8 cellular contexts compared by ENCODE assay signal in the genomic region with DNA sequence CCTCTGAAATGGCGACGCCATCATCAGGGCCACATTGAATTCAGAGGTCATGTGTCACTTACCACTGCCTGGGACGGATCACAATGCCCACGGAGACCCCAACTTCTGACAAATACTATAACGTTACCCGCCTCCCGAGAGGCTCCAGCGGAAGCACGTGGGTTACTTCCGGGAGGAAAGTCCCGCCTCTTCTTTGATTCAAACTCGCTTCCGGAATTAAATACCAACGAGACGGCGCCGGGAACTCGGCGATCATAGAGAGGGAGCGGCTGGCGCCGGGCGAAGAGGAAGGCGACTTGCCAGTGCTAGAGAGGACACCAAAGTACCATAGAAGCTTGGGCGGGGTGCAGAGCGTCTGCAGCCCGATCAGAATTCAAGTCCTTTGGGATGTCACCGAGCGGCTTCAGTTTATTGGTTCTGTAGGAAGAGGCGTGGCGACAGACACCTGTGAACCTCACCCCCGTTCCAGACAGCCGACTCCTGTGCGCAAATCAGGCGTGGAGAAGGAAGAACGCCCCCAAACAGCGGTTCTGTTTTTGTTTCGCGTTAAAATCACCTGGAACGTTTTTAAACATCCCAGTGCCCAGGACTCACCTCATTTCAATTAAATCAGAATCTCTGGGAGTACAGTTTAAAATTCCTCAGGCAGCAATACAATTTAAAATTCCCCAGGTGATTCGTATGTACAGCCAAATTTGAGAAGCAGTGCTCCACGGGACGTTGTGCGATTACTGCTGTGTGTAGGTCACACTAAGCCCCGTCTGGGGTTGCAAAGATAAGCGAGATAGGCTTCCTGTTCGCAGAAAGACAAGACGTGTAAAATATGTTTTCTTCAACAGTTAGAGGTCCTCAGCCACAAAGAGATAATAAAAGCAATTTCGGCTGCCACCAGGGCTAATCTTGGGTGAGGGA. TPM values are rescaled to one million over a fixed set of nuclear protein-coding genes. Genes with fewer than 3 reads are reported as not detected.
A peak's percentile ranks its signal among the peaks of the same experiment; 100 is the strongest.
DNase-seq lines count a peak whose midpoint lies in the region; ATAC-seq and TF ChIP-seq lines count a peak whose summit lies in the region.

A gene with protein sequence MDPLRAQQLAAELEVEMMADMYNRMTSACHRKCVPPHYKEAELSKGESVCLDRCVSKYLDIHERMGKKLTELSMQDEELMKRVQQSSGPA (minus strand): TSS at position 159 of the 912 bp plus-strand sequence. CDS start 565 bp downstream, outside the sequence.

- peaks cover 8% of the 10 kb centered on the region for H3K4me1 ChIP-seq in colonic mucosa

- no peaks in the 10 kb centered on the region for H3K9me3 Mint-ChIP-seq in activated CD4-positive, alpha-beta T cell treated with anti-CD3 and anti-CD28 coated beads, Interleukin-2, amount 10 ng/mL, durations not matched to agents 24 days and 14 days

- H3K27me3 Mint-ChIP-seq in activated CD4-positive, alpha-beta T cell treated with anti-CD3 and anti-CD28 coated beads, Interleukin-2, amount 10 ng/mL, durations not matched to agents 24 days and 14 days, result no peaks in the 10 kb centered on the region

- POLR2A ChIA-PET in BJ (lab: Charles Lee), result no interaction called here

- H3K4me1 Mint-ChIP-seq in activated CD4-positive, alpha-beta T cell treated with anti-CD3 and anti-CD28 coated beads, Interleukin-2, amount 10 ng/mL, durations not matched to agents 24 days and 14 days, result peaks cover 32% of the 10 kb centered on the region

- no peaks in the 10 kb centered on the region for H3K27me3 ChIP-seq in BJ (ENCODE audit: control insufficient read depth, insufficient read depth, low read length)
- H3K27me3 ChIP-seq in colonic mucosa, result no peaks in the 10 kb centered on the region

- H3K36me3 ChIP-seq in BJ (ENCODE audit: control insufficient read depth, insufficient read depth, low read length) (peaks cover 2% of the 10 kb centered on the region; the same call in 1 of the 2 replicates), colonic mucosa (no peaks in the 10 kb centered on the region)

- no peak for TF ChIP-seq CTCF in BJ (IDR thresholded peaks at IDR 0.05; ENCODE audit: insufficient read depth, low read depth, low read length)
- TF ChIP-seq CTCF in colonic mucosa (IDR thresholded peaks at IDR 0.05), result no peak

- peak within 1 kb of the TSS; percentile 85 for H3K27ac Mint-ChIP-seq in activated CD4-positive, alpha-beta T cell treated with anti-CD3 and anti-CD28 coated beads, Interleukin-2, amount 10 ng/mL, durations not matched to agents 24 days and 14 days

- ATAC-seq in GM19324 (IDR thresholded peaks at IDR 0.05; ENCODE audit: low FRiP score, unreplicated experiment) (peak; percentile 100), HG03469 (IDR thresholded peaks at IDR 0.05; ENCODE audit: unreplicated experiment) (peak; percentile 99)

- peak; percentile 91 for DNase-seq in BJ (ENCODE audit: low read depth)
- peak; percentile 99 for DNase-seq in NCI-H526 treated with DMSO at 0.1 percent for 48 hours (lab: John Stamatoyannopoulos, UW)
- peak; percentile 98 for DNase-seq in activated CD4-positive, alpha-beta T cell treated with anti-CD3 and anti-CD28 coated beads, Interleukin-2, amount 10 ng/mL, durations not matched to agents 24 days and 14 days
- peak; percentile 96 for DNase-seq in colonic mucosa
- peak; percentile 100 for DNase-seq in kidney tubule cell (ENCODE audit: low spot score)
- peak; percentile 68 to 91 (median 85) for DNase-seq in stimulated activated CD4-positive, alpha-beta T cell treated with anti-CD3 and anti-CD28 coated beads, Interleukin-1b, Interleukin-23, amount 100 ng/mL, for 24 hours (ENCODE audit: low read depth in 4 of 4, low spot score in 1 of 4)

- peak within 1 kb of the TSS; percentile 75 for H3K27ac ChIP-seq in colonic mucosa

- CTCF ChIA-PET in BJ (lab: Yijun Ruan, JAX), result interaction anchor here (1.4 to 12.6 kb wide), 4 partner anchors 12 to 114 kb away, joined by 3 to 182 read pairs (median 76); no protein-coding TSS in a partner anchor

- intact Hi-C loops in activated CD4-positive, alpha-beta T cell treated with anti-CD3 and anti-CD28 coated beads, Interleukin-2, amount 10 ng/mL, durations not matched to agents 24 days and 14 days (cut with micrococcal nuclease), result loop anchor here (1.0 kb wide), 8 partner anchors 35 to 1048 kb away; a partner anchor contains a TSS
- intact Hi-C loops in colonic mucosa (cut with DNase I), result loop anchor here (10.0 kb wide), 1 partner anchor 114 kb away; a partner anchor contains a TSS

- no peaks in the 10 kb centered on the region for H3K9me3 ChIP-seq in colonic mucosa

- H3K4me3 Mint-ChIP-seq in activated CD4-positive, alpha-beta T cell treated with anti-CD3 and anti-CD28 coated beads, Interleukin-2, amount 10 ng/mL, durations not matched to agents 24 days and 14 days, result peak within 1 kb of the TSS; percentile 89

- H3K4me3 ChIP-seq in BJ (ENCODE audit: low read depth, low read length), result peak within 1 kb of the TSS; percentile 91
- peak within 1 kb of the TSS; percentile 67 for H3K4me3 ChIP-seq in colonic mucosa

- peaks cover 22% of the 10 kb centered on the region for H3K36me3 Mint-ChIP-seq in activated CD4-positive, alpha-beta T cell treated with anti-CD3 and anti-CD28 coated beads, Interleukin-2, amount 10 ng/mL, durations not matched to agents 24 days and 14 days (ENCODE audit: low read depth)

- peak within 1 kb of the TSS; percentile 87 to 93 for H3K9ac ChIP-seq in colonic mucosa (ENCODE audit: low read depth in 2 of 2, low read length in 2 of 2)

RNA-seq across cellular contexts. Expression of the gene that starts here (rescaled TPM):
- 90.5 and 91.7 TPM in 2 replicates for polyA plus RNA-seq in BJ (2011; rRNA removed)
- polyA minus RNA-seq in BJ (2011; rRNA and poly(A)+ RNA removed), result 11.3 and 24.7 TPM in 2 replicates
- 108 and 112 TPM in 2 replicates for total RNA-seq in activated CD4-positive, alpha-beta T cell treated with anti-CD3 and anti-CD28 coated beads, Interleukin-2, amount 10 ng/mL, durations not matched to agents 24 days and 14 days
- 10 to 100 TPM; 54.8 to 67.1 TPM for total RNA-seq in colonic mucosa

Comparison
In these comparisons a context has a peak if more than half of its experiments do, and no peak if none do; other contexts are left out.
1. Peak in every context shown above with its lines: DNase-seq, ATAC-seq, H3K4me3 ChIP-seq and H3K27ac ChIP-seq.